ENCODE assay signal across 9 cellular contexts in the genomic region with DNA sequence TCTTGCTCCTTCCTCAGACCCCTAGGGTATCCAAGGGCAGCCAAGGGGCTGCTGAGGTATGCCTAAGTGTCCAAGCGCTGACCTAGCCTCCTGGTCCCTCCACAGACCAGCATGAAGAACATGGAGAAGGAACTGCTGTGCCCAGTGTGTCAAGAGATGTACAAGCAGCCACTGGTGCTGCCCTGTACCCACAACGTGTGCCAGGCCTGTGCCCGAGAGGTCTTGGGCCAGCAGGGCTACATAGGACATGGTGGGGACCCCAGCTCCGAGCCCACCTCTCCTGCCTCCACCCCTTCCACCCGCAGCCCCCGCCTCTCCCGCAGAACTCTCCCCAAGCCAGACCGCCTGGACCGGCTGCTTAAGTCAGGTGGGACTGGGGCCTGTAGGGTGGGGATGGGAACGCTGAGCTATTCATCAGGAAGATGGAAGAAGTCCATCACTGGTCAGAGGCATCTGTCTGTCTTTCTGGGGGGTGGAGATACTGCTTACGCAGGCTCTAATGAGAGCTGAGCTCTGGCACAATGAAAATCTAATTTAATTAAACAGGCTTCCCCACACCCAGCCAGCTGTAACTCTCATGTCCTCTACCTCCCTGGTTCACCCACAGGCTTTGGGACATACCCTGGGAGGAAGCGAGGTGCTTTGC. TPM values are rescaled to one million over a fixed set of nuclear protein-coding genes. Genes with fewer than 3 reads are reported as not detected.
DNase-seq lines count a peak whose midpoint lies in the region; ATAC-seq and TF ChIP-seq lines count a peak whose summit lies in the region.
"Had no signal": no experiment of that assay in that cellular context is flagged by ENCODE, and none has a peak within 500 bp of the region (broad histone marks: within the 10 kb centered on the region; RNA-seq: fewer than 3 reads in every experiment).

No MANE protein-coding gene starts in this region.

- in situ Hi-C loops in astrocyte of the cerebellum (cut with HindIII; ENCODE audit: low sequenced_read_pairs), result no loop called here

- ATAC-seq in GM19328 (IDR thresholded peaks at IDR 0.05; ENCODE audit: unreplicated experiment) (no peak), GM19467 (IDR thresholded peaks at IDR 0.05; ENCODE audit: unreplicated experiment) (no peak)

- no peak overlapping the region for H3K27ac Mint-ChIP-seq in mesothelial cell of epicardium

- intact Hi-C loops in testis (cut with DNase I; ENCODE audit: low total_unique reads), result no loop called here

- no peaks in the 10 kb centered on the region for H3K9me3 ChIP-seq in BE2C
- no peaks in the 10 kb centered on the region for H3K9me3 ChIP-seq in HUES48 (ENCODE audit: control insufficient read depth, insufficient read depth, low read length)
- H3K9me3 ChIP-seq in testis, result no peaks in the 10 kb centered on the region

- TF ChIP-seq CTCF in BE2C (IDR thresholded peaks at IDR 0.05; ENCODE audit: low read depth, low read length) (no peak), astrocyte of the cerebellum (IDR thresholded peaks at IDR 0.05; ENCODE audit: low read depth, low read length, missing control alignments) (no peak), mesothelial cell of epicardium (IDR thresholded peaks at IDR 0.05; ENCODE audit: unreplicated experiment) (no peak), testis (IDR thresholded peaks at IDR 0.05) (no peak)

- no peak overlapping the region for H3K9ac ChIP-seq in HUES48 (ENCODE audit: low read depth, low read length)

- peaks cover 14% of the 10 kb centered on the region for H3K4me1 ChIP-seq in BE2C
- H3K4me1 ChIP-seq in HUES48 (ENCODE audit: control insufficient read depth, insufficient read depth, low read length), result peaks cover 6% of the 10 kb centered on the region
- H3K4me1 ChIP-seq in testis, result peaks cover 9% of the 10 kb centered on the region

- H3K36me3 ChIP-seq in BE2C, result peaks cover 32% of the 10 kb centered on the region
- H3K36me3 ChIP-seq in HUES48 (ENCODE audit: control insufficient read depth, insufficient read depth, low read length), result peaks cover 44% of the 10 kb centered on the region
- H3K36me3 ChIP-seq in testis (ENCODE audit: low read depth, missing control alignments), result no peaks in the 10 kb centered on the region

- TF ChIP-seq POLR2A in testis (IDR thresholded peaks at IDR 0.05), result no peak

- peak overlapping the region; percentile 90 for H3K4me3 ChIP-seq in BE2C (ENCODE audit: low read depth, low read length)
- H3K4me3 ChIP-seq in HUES48 (ENCODE audit: low read depth, low read length), result peak overlapping the region; percentile 83
- peak overlapping the region; percentile 96 for H3K4me3 ChIP-seq in astrocyte of the cerebellum (ENCODE audit: low read depth, low read length)
- H3K4me3 ChIP-seq in testis, result no peak overlapping the region

- H3K4me1 Mint-ChIP-seq in mesothelial cell of epicardium, result peaks cover 26% of the 10 kb centered on the region

- no peaks in the 10 kb centered on the region for H3K9me3 Mint-ChIP-seq in mesothelial cell of epicardium

- H3K36me3 Mint-ChIP-seq in mesothelial cell of epicardium, result no peaks in the 10 kb centered on the region

- 78 to 81% methylated on average over 5 to 10 of the region's 12 CpGs for WGBS in testis, 2 donors

- H3K27me3 ChIP-seq in BE2C, result no peaks in the 10 kb centered on the region
- H3K27me3 ChIP-seq in HUES48 (ENCODE audit: control insufficient read depth, insufficient read depth, low read length), result no peaks in the 10 kb centered on the region
- no peaks in the 10 kb centered on the region for H3K27me3 ChIP-seq in testis

- H3K27ac ChIP-seq in HUES48 (ENCODE audit: low read depth, low read length) (no peak overlapping the region), testis (no peak overlapping the region)

- H3K27me3 Mint-ChIP-seq in mesothelial cell of epicardium (ENCODE audit: low read depth), result peaks cover 11% of the 10 kb centered on the region

- DNase-seq in BE2C, result peak; percentile 50
- no peak for DNase-seq in astrocyte of the cerebellum (ENCODE audit: low read depth)
- DNase-seq in mesothelial cell of epicardium (ENCODE audit: low spot score in 2 of 2, unreplicated experiment in 2 of 2), result no peak
- DNase-seq in A172 (ENCODE audit: low spot score), result no peak
- no peak for DNase-seq in testis
- DNase-seq: GOT3 had no signal

- H3K4me3 Mint-ChIP-seq in mesothelial cell of epicardium, result peak overlapping the region; percentile 99

RNA-seq across cellular contexts. Expression of gene TRIM46, which starts 1.8 kb away (rescaled TPM):
- polyA plus RNA-seq in BE2C (2012; ENCODE audit: insufficient read depth, insufficient read length, low read depth), result 25.0 TPM
- total RNA-seq in mesothelial cell of epicardium (5.7 to 6.6 TPM (median 6.3 TPM) in 3 replicates), testis (1 to 10 TPM; 3.7 to 3.9 TPM)
- total RNA-seq in A172 (2014; rRNA removed; shearing (Covaris generic)), result 1.1 and 3.4 TPM in 2 replicates
- polyA plus RNA-seq in testis (ENCODE audit: insufficient read depth, low read depth, low replicate concordance), result 4.0 TPM

RNA-seq across cellular contexts. Expression of gene KRTCAP2, which starts 2.3 kb away (rescaled TPM):
- 420 TPM for polyA plus RNA-seq in BE2C (2012; ENCODE audit: insufficient read depth, insufficient read length, low read depth)
- 120 to 143 TPM (median 123 TPM) in 3 replicates for total RNA-seq in mesothelial cell of epicardium
- total RNA-seq in A172 (2014; rRNA removed; shearing (Covaris generic)), result 122 and 126 TPM in 2 replicates
- 100 to 1,000 TPM; 242 to 255 TPM for total RNA-seq in testis
- polyA plus RNA-seq in testis (ENCODE audit: insufficient read depth, low read depth, low replicate concordance), result 397 TPM

RNA-seq across cellular contexts. Expression of gene THBS3, which starts 32.3 kb away (rescaled TPM):
- polyA plus RNA-seq in BE2C (2012; ENCODE audit: insufficient read depth, insufficient read length, low read depth), result 47.4 TPM
- total RNA-seq in mesothelial cell of epicardium (53.1 to 57.9 TPM (median 54.0 TPM) in 3 replicates), testis (10 to 100 TPM; 37.1 to 68.1 TPM)
- 11.3 and 24.6 TPM in 2 replicates for total RNA-seq in A172 (2014; rRNA removed; shearing (Covaris generic))
- polyA plus RNA-seq in testis (ENCODE audit: insufficient read depth, low read depth, low replicate concordance), result 82.9 TPM

RNA-seq across cellular contexts. Expression of gene MTX1, which starts 33.1 kb away (rescaled TPM):
- 149 TPM for polyA plus RNA-seq in BE2C (2012; ENCODE audit: insufficient read depth, insufficient read length, low read depth)
- total RNA-seq in mesothelial cell of epicardium (33.9 to 35.7 TPM (median 33.9 TPM) in 3 replicates), testis (100 to 1,000 TPM in 1 of 2 donors, 10 to 100 TPM in 1; 77.1 to 118 TPM)
- 85.8 and 110 TPM in 2 replicates for total RNA-seq in A172 (2014; rRNA removed; shearing (Covaris generic))
- polyA plus RNA-seq in testis (ENCODE audit: insufficient read depth, low read depth, low replicate concordance), result 161 TPM

RNA-seq across cellular contexts. Expression of gene DPM3, which starts 35.1 kb away (rescaled TPM):
- 221 TPM for polyA plus RNA-seq in BE2C (2012; ENCODE audit: insufficient read depth, insufficient read length, low read depth)
- total RNA-seq in mesothelial cell of epicardium (49.7 to 60.9 TPM (median 54.1 TPM) in 3 replicates), testis (100 to 1,000 TPM in 1 of 2 donors, 10 to 100 TPM in 1; 69.9 to 104 TPM)
- 37.4 and 116 TPM in 2 replicates for total RNA-seq in A172 (2014; rRNA removed; shearing (Covaris generic))
- 77.7 TPM for polyA plus RNA-seq in testis (ENCODE audit: insufficient read depth, low read depth, low replicate concordance)

Comparison
In these comparisons a context has a peak if more than half of its experiments do, and no peak if none do; other contexts are left out.
1. H3K4me3 ChIP-seq: peak in BE2C (single experiment), HUES48 (single experiment) and astrocyte of the cerebellum (single experiment); none in testis (0 of 2).